Comparison of ENCODE assay signal across 1 cellular context in genomic region chr11:15145151-15145550, GRCh38.
TF ChIP-seq lines count a peak whose summit lies in the region.

No MANE protein-coding gene starts in this region.

TF ChIP-seq in SK-N-SH treated with all-trans-retinoic acid at 6 μM for 48 hours, 23 proteins besides CTCF, POLR2A, EP300 and RAD21 (continued from another document):
- TF ChIP-seq PATZ1 (CRISPR knock-in tag; IDR thresholded peaks at IDR 0.05; ENCODE audit: borderline replicate concordance) (no peak), SNAI2 (CRISPR knock-in tag; IDR thresholded peaks at IDR 0.05) (no peak), ZC3H10 (CRISPR knock-in tag; IDR thresholded peaks at IDR 0.05) (no peak), ZFP3 (CRISPR knock-in tag; IDR thresholded peaks at IDR 0.05) (no peak), TCF4 (CRISPR knock-in tag; IDR thresholded peaks at IDR 0.05; ENCODE audit: borderline replicate concordance) (no peak)
